In genomic region chr19:19320362-19321142, GRCh38 we compare ENCODE assay signal across 8 cellular contexts. TPM values are rescaled to one million over a fixed set of nuclear protein-coding genes. Genes with fewer than 3 reads are reported as not detected.
DNase-seq lines count a peak whose midpoint lies in the region; FAIRE-seq and TF ChIP-seq lines count a peak whose summit lies in the region.

Gene MAU2, plus strand, starts transcription at chr19:19320829. Its CDS starts 31 bp downstream, at chr19:19320860.
Gene SUGP1, minus strand, starts transcription at chr19:19320509. Its CDS starts 13 bp downstream, at chr19:19320496.

- H4K20me1 ChIP-seq in Loucy (ENCODE audit: insufficient read depth, low read length, poor library complexity, severe bottlenecking) = peaks cover 18% of the 10 kb centered on the region

- peaks cover 1% of the 10 kb centered on the region; the same call in 1 of the 2 replicates for H3K36me3 ChIP-seq in Loucy (ENCODE audit: insufficient read depth, low read length)
- peaks cover 11 to 21% of the 10 kb centered on the region in 2 donors for H3K36me3 ChIP-seq in stomach smooth muscle (ENCODE audit: control insufficient read depth in 2 of 2, insufficient read depth in 2 of 2, low read length in 2 of 2)

- TF ChIP-seq POLR2A in H54 (IDR thresholded peaks at IDR 0.05; ENCODE audit: low read depth, low read length) = peak; percentile 69

- peaks cover 9% of the 10 kb centered on the region for H3K36me3 Mint-ChIP-seq in neural crest cell (ENCODE audit: low read depth)

- H3F3A ChIP-seq in Loucy (ENCODE audit: low read depth) = no peaks in the 10 kb centered on the region

- peak within 1 kb of the TSS; percentile 98 for H3K9ac ChIP-seq in Loucy (ENCODE audit: low read depth, low read length, poor library complexity, severe bottlenecking)
- peak within 1 kb of the TSS; percentile 95 for H3K9ac ChIP-seq in stomach smooth muscle (ENCODE audit: low read length in 2 of 2)

- no peak for TF ChIP-seq CTCF in Loucy (conservative IDR thresholded peaks at IDR 0.05; ENCODE audit: low read length)
- peak; percentile 21 for TF ChIP-seq CTCF in foreskin fibroblast (IDR thresholded peaks at IDR 0.05; ENCODE audit: low read depth, low read length)
- peak; percentile 39 for TF ChIP-seq CTCF in neural crest cell (conservative IDR thresholded peaks at IDR 0.05)

- H3K4me1 Mint-ChIP-seq in neural crest cell = peaks cover 22% of the 10 kb centered on the region

- no peaks in the 10 kb centered on the region for H3K27me3 ChIP-seq in Loucy (ENCODE audit: insufficient read depth, low read length, poor library complexity, severe bottlenecking)
- no peaks in the 10 kb centered on the region for H3K27me3 ChIP-seq in stomach smooth muscle (ENCODE audit: control insufficient read depth in 1 of 2, insufficient read depth in 2 of 2, low read length in 2 of 2)

- H3K9me3 ChIP-seq in Loucy (ENCODE audit: insufficient read depth, low read depth, low read length) = no peaks in the 10 kb centered on the region
- H3K9me3 ChIP-seq in stomach smooth muscle (ENCODE audit: control insufficient read depth in 2 of 2, low read length in 2 of 2) = no peaks in the 10 kb centered on the region

- peak within 1 kb of the TSS; percentile 100 for H3K4me3 Mint-ChIP-seq in neural crest cell

- H3K9me3 Mint-ChIP-seq in neural crest cell = no peaks in the 10 kb centered on the region

- peak; percentile 20 for FAIRE-seq in H54 (lab: Jason Lieb, UNC)

- peaks cover 31% of the 10 kb centered on the region for H3K4me1 ChIP-seq in Loucy (ENCODE audit: insufficient read depth, low read length, poor library complexity, severe bottlenecking)
- H3K4me1 ChIP-seq in stomach smooth muscle (ENCODE audit: control insufficient read depth, insufficient read depth, low read length) = peaks cover 23% of the 10 kb centered on the region

- in situ Hi-C loops in G401 (cut with HindIII; ENCODE audit: low sequenced_read_pairs) = no loop called here

- peak within 1 kb of the TSS; percentile 100 for H3K27ac Mint-ChIP-seq in neural crest cell (ENCODE audit: unreplicated experiment)

- H3K27me3 Mint-ChIP-seq in neural crest cell (ENCODE audit: low read depth) = no peaks in the 10 kb centered on the region

- peak within 1 kb of the TSS; percentile 97 for H2AFZ ChIP-seq in Loucy (ENCODE audit: low read length)

- peak within 1 kb of the TSS; percentile 92 for H3K4me2 ChIP-seq in Loucy (ENCODE audit: low read depth, low read length, poor library complexity, severe bottlenecking)

- DNase-seq in G401 (ENCODE audit: low spot score) = peak; percentile 95
- DNase-seq in H54 (ENCODE audit: insufficient read length, low spot score) = peak; percentile 90
- peak; percentile 93 for DNase-seq in SHP77 treated with DMSO at 0.1 percent for 48 hours (lab: John Stamatoyannopoulos, UW)
- peak; percentile 77 for DNase-seq in activated gamma-delta T cell (lab: John Stamatoyannopoulos, UW)
- peak; percentile 86 to 96 for DNase-seq in foreskin fibroblast
- peak; percentile 79 for DNase-seq in neural crest cell (ENCODE audit: low read depth, low spot score)

- H3K4me3 ChIP-seq in Loucy (ENCODE audit: low read length, poor library complexity, severe bottlenecking) (peak within 1 kb of the TSS; percentile 86), foreskin fibroblast (ENCODE audit: low read depth in 1 of 2, low read length in 2 of 2) (peak within 1 kb of the TSS; percentile 89 to 97), stomach smooth muscle (ENCODE audit: low read length in 2 of 2) (peak within 1 kb of the TSS; percentile 92 to 97)

- no peaks in the 10 kb centered on the region for H3K9me2 ChIP-seq in Loucy (replicated peaks; ENCODE audit: low read depth, low read length)

- peaks cover 77% of the 10 kb centered on the region for H3K79me2 ChIP-seq in Loucy (ENCODE audit: insufficient read depth, low read length)

- H3K27ac ChIP-seq in stomach smooth muscle (ENCODE audit: low read length) = peak within 1 kb of the TSS; percentile 88

RNA-seq across cellular contexts. Expression of gene MAU2, which starts in this region (rescaled TPM):
- total RNA-seq in G401 (2014; rRNA removed; shearing (Covaris generic)) = 18.2 and 25.5 TPM in 2 replicates
- 68.8 and 70.8 TPM in 2 replicates for total RNA-seq in neural crest cell

RNA-seq across cellular contexts. Expression of gene SUGP1, which starts in this region (rescaled TPM):
- total RNA-seq in G401 (2014; rRNA removed; shearing (Covaris generic)) = 37.2 and 65.6 TPM in 2 replicates
- total RNA-seq in neural crest cell = 89.9 and 101 TPM in 2 replicates

Comparison
In these comparisons a context has a peak if more than half of its experiments do, and no peak if none do; other contexts are left out.
1. Peak in every context shown above with its lines: DNase-seq, H3K4me3 ChIP-seq and H3K27ac ChIP-seq.